ENCODE assay signal across 8 cellular contexts in the genomic region with DNA sequence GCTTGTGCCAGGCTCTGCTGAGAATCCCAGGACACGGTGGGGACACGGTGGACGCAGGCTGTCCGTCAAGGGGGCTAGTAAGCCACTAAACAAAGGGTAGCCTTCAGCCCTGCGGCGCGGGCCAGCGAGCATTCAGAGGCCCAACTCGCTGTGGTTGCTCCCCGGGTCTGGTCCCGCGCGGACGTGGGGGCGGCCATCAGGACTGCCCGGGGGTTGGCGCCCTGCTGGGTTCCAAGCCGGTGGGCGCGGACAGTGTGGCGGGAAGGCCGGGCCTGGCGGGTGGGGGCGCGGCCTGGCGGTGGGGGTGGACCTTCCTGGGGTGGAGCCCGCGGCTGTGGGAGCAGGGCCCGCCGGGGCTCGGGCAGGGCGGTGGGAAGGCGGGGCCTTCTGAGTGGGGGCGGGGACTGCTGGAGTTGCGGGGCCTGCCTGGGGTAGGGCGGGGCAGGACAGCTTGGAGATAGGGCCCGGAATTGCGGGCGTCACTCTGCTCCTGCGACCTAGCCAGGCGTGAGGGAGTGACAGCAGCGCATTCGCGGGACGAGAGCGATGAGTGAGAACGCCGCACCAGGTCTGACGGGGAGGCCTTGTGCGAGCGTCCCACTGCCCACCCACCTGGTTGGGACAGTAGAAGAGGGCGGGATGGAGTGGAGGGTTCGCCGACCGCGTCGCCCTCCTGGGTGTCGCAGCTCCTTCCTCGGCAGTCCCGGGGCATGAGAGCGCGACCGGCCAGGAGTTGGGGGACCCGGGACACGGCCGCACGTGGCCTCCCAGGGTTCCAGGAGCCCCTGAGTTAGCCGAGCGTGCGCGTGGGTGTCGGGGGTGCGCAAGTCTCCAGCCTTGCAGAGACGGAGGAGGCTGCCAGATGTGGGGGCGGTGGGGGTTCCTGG. TPM values are rescaled to one million over a fixed set of nuclear protein-coding genes. Genes with fewer than 3 reads are reported as not detected.
DNase-seq lines count a peak whose midpoint lies in the region; ATAC-seq and TF ChIP-seq lines count a peak whose summit lies in the region.

A gene with protein sequence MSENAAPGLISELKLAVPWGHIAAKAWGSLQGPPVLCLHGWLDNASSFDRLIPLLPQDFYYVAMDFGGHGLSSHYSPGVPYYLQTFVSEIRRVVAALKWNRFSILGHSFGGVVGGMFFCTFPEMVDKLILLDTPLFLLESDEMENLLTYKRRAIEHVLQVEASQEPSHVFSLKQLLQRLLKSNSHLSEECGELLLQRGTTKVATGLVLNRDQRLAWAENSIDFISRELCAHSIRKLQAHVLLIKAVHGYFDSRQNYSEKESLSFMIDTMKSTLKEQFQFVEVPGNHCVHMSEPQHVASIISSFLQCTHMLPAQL (plus strand): TSS at position 482 of the 887 bp plus-strand sequence. CDS start 65 bp downstream, at position 547.

- no peaks in the 10 kb centered on the region for H3K9me3 ChIP-seq in OCI-LY3 (ENCODE audit: insufficient read depth, low read length)
- no peaks in the 10 kb centered on the region for H3K9me3 ChIP-seq in esophagus muscularis mucosa
- H3K9me3 ChIP-seq in muscle layer of duodenum (ENCODE audit: control insufficient read depth in 1 of 2, low read length in 2 of 2), result no peaks in the 10 kb centered on the region

- H3K4me2 ChIP-seq in OCI-LY3 (ENCODE audit: low read length), result peak within 1 kb of the TSS; percentile 53

- TF ChIP-seq POLR2A in esophagus muscularis mucosa (IDR thresholded peaks at IDR 0.05; ENCODE audit: low read depth), result no peak

- H4K20me1 ChIP-seq in OCI-LY3 (ENCODE audit: insufficient read depth, low read length), result no peaks in the 10 kb centered on the region

- H3K27ac ChIP-seq in OCI-LY3 (ENCODE audit: low read length), result no peak within 1 kb of the TSS
- H3K27ac ChIP-seq in esophagus muscularis mucosa (replicated peaks in 1 of 4), result peak within 1 kb of the TSS; percentile 0 to 68 (median 56)
- H3K27ac ChIP-seq in muscle layer of duodenum (ENCODE audit: low read length), result no peak within 1 kb of the TSS

- peaks cover 23% of the 10 kb centered on the region for H3K4me1 Mint-ChIP-seq in activated T-cell treated with anti-CD3 and anti-CD28 coated beads, Interleukin-2, amount 50 U/mL, for 4 hours (ENCODE audit: low read depth)

- H3K27me3 Mint-ChIP-seq in activated T-cell treated with anti-CD3 and anti-CD28 coated beads, Interleukin-2, amount 50 U/mL, for 4 hours (ENCODE audit: low read depth), result no peaks in the 10 kb centered on the region

- H2AFZ ChIP-seq in OCI-LY3 (ENCODE audit: low read depth, low read length), result no peak within 1 kb of the TSS; the same call in 1 of the 2 replicates

- in situ Hi-C loops in GM13977 (cut with MboI; ENCODE audit: low pct_unique_long_range_greater_than_20kb, low sequenced_read_pairs, unreplicated experiment), result no loop called here

- ATAC-seq in HG03103 (IDR thresholded peaks at IDR 0.05; ENCODE audit: low read depth, unreplicated experiment) (peak; percentile 51), HG03521 (IDR thresholded peaks at IDR 0.05; ENCODE audit: unreplicated experiment) (no peak)
- ATAC-seq in activated T-cell treated with anti-CD3 and anti-CD28 coated beads, Interleukin-2, amount 50 U/mL, for 4 hours, result peak; percentile 97

- no peak within 1 kb of the TSS for H3K9ac ChIP-seq in OCI-LY3 (ENCODE audit: low read length)

- no peaks in the 10 kb centered on the region for H3K9me3 Mint-ChIP-seq in activated T-cell treated with anti-CD3 and anti-CD28 coated beads, Interleukin-2, amount 50 U/mL, for 4 hours

- H3K36me3 ChIP-seq in OCI-LY3 (replicated peaks; ENCODE audit: low read depth, low read length), result no peaks in the 10 kb centered on the region
- no peaks in the 10 kb centered on the region for H3K36me3 ChIP-seq in esophagus muscularis mucosa
- no peaks in the 10 kb centered on the region for H3K36me3 ChIP-seq in muscle layer of duodenum (ENCODE audit: control insufficient read depth in 1 of 2, insufficient read depth in 2 of 2, low read length in 2 of 2)

- no peak for TF ChIP-seq EP300 in esophagus muscularis mucosa (IDR thresholded peaks at IDR 0.05)

- H3K4me1 ChIP-seq in OCI-LY3 (ENCODE audit: low read length), result peaks cover 17% of the 10 kb centered on the region
- H3K4me1 ChIP-seq in esophagus muscularis mucosa, result peaks cover 5 to 17% (median 16%) of the 10 kb centered on the region in 4 donors
- H3K4me1 ChIP-seq in muscle layer of duodenum (ENCODE audit: control insufficient read depth in 1 of 2, insufficient read depth in 2 of 2, low read length in 2 of 2), result peaks cover 0 to 7% of the 10 kb centered on the region in 2 donors

- no peaks in the 10 kb centered on the region for H3K79me2 ChIP-seq in OCI-LY3 (ENCODE audit: low read length)

- DNase-seq in GM13977 (ENCODE audit: low spot score), result peak; percentile 90
- DNase-seq in activated T-cell treated with anti-CD3 and anti-CD28 coated beads, Interleukin-2, amount 50 U/mL, for 4 hours, result peak; percentile 71
- DNase-seq in esophagus muscularis mucosa (ENCODE audit: extremely low spot score), result peak; percentile 95
- DNase-seq in stimulated activated CD8-positive, alpha-beta memory T cell treated with anti-CD3 and anti-CD28 coated beads, Interleukin-4, amount 100 ng/mL, for 48 hours, result peak; percentile 90

- H3K27me3 ChIP-seq in OCI-LY3 (ENCODE audit: low read depth, low read length) (peaks cover 5% of the 10 kb centered on the region), esophagus muscularis mucosa (peaks cover 0 to 7% (median 0%) of the 10 kb centered on the region in 4 donors), muscle layer of duodenum (ENCODE audit: low read depth, low read length) (no peaks in the 10 kb centered on the region)

- intact Hi-C loops in esophagus muscularis mucosa (cut with DNase I), result no loop called here

- TF ChIP-seq CTCF in GM13977 (IDR thresholded peaks at IDR 0.05; ENCODE audit: extremely low read depth, insufficient read depth, missing control alignments) (no peak), OCI-LY3 (IDR thresholded peaks at IDR 0.05; ENCODE audit: low read depth, low read length) (no peak), esophagus muscularis mucosa (IDR thresholded peaks at IDR 0.05) (no peak)

- H3K4me3 Mint-ChIP-seq in activated T-cell treated with anti-CD3 and anti-CD28 coated beads, Interleukin-2, amount 50 U/mL, for 4 hours, result peak within 1 kb of the TSS; percentile 85

- H3K4me3 ChIP-seq in OCI-LY3 (ENCODE audit: low read length) (peak within 1 kb of the TSS; percentile 59), esophagus muscularis mucosa (peak within 1 kb of the TSS; percentile 56 to 63 (median 62)), muscle layer of duodenum (ENCODE audit: low read depth in 1 of 2, low read length in 2 of 2) (peak within 1 kb of the TSS; percentile 39 to 75)

- H3K36me3 Mint-ChIP-seq in activated T-cell treated with anti-CD3 and anti-CD28 coated beads, Interleukin-2, amount 50 U/mL, for 4 hours (ENCODE audit: insufficient read depth), result no peaks in the 10 kb centered on the region

- WGBS in esophagus muscularis mucosa, result 0% methylated on average over 21 of the region's 75 CpGs

RNA-seq across cellular contexts. Expression of the gene that starts here (rescaled TPM):
- under 1 TPM; 0.55 to 0.96 (median 0.79) TPM for total RNA-seq in activated T-cell treated with anti-CD3 and anti-CD28 coated beads, Interleukin-2, amount 50 U/mL, for 4 hours
- 1 to 10 TPM; 3.1 to 9.1 (median 5.0) TPM for total RNA-seq in esophagus muscularis mucosa

Comparison
In these comparisons a context has a peak if more than half of its experiments do, and no peak if none do; other contexts are left out.
1. Peak in DNase-seq and ATAC-seq in activated T-cell treated with anti-CD3 and anti-CD28 coated beads, Interleukin-2, amount 50 U/mL, for 4 hours; RNA of the gene not detected or under 1 TPM.
2. H3K27ac ChIP-seq: peak in esophagus muscularis mucosa (4 of 4); none in OCI-LY3 (single experiment) and muscle layer of duodenum (single experiment).
3. Peak in every context shown above with its lines, with median percentiles within 50 percentile points of each other: DNase-seq and H3K4me3 ChIP-seq.